ENCODE assay signal across 25 cellular contexts in genomic region chr2:196520610-196521009, GRCh38.
"Had no signal": no experiment of that assay in that cellular context is flagged by ENCODE, and none has a peak within 500 bp of the region (broad histone marks: within the 10 kb centered on the region; RNA-seq: fewer than 3 reads in every experiment).

No MANE protein-coding gene starts in this region.

- H3K36me3 Mint-ChIP-seq: memory B cell; naive B cell; natural killer cell treated with Interleukin-12 subunit alpha and Interleukin-12 subunit beta and Interleukin-15 and Interleukin-18, amount 100 ng/mL, for 72 hours; neural progenitor cell; stimulated activated naive B cell treated with anti-CD40 and anti-IgM and Interleukin-4, amounts not matched to agents 10 μg/mL and 1 μg/mL and 100 μg/mL, for 72 hours had no signal

- H3K4me1 ChIP-seq: colonic mucosa, neural progenitor cell, parathyroid adenoma, right lobe of liver, tibial nerve had no signal

- H3K9me3 ChIP-seq: colonic mucosa, esophagus squamous epithelium, mucosa of descending colon, right lobe of liver, thoracic aorta, tibial nerve, upper lobe of left lung had no signal

- H3K4me1 Mint-ChIP-seq: memory B cell; naive B cell; neural progenitor cell; stimulated activated naive B cell treated with anti-CD40 and anti-IgM and Interleukin-4, amounts not matched to agents 10 μg/mL and 1 μg/mL and 100 μg/mL, for 72 hours had no signal

- H2AFZ ChIP-seq: neural progenitor cell, parathyroid adenoma had no signal

- H3K4me3 ChIP-seq: colonic mucosa, esophagus squamous epithelium, lung, mucosa of descending colon, neural progenitor cell, right lobe of liver, thoracic aorta, tibial nerve, upper lobe of left lung had no signal

- H3K36me3 ChIP-seq: colonic mucosa, esophagus squamous epithelium, neural progenitor cell, right lobe of liver, thoracic aorta, tibial nerve, upper lobe of left lung had no signal

- H3K4me2 ChIP-seq: neural progenitor cell had no signal

- H3K4me3 Mint-ChIP-seq: dendritic cell treated with granulocyte-macrophage colony-stimulating factor and Interleukin-4, amounts not matched to agents 40 ng/mL and 50 ng/mL, for 4 days; memory B cell; naive B cell; natural killer cell treated with Interleukin-12 subunit alpha and Interleukin-12 subunit beta and Interleukin-15 and Interleukin-18, amount 100 ng/mL, for 72 hours; neural progenitor cell; stimulated activated naive B cell treated with anti-CD40 and anti-IgM and Interleukin-4, amounts not matched to agents 10 μg/mL and 1 μg/mL and 100 μg/mL, for 72 hours; stimulated activated naive CD8-positive, alpha-beta T cell treated with anti-CD3 and anti-CD28 coated beads, Interleukin-15, Interleukin-2, amounts not matched to agents 100 ng/mL and 50 ng/mL, for 24 hours had no signal

- H3K27ac Mint-ChIP-seq: dendritic cell treated with granulocyte-macrophage colony-stimulating factor and Interleukin-4, amounts not matched to agents 40 ng/mL and 50 ng/mL, for 4 days; memory B cell; natural killer cell treated with Interleukin-12 subunit alpha and Interleukin-12 subunit beta and Interleukin-15 and Interleukin-18, amount 100 ng/mL, for 72 hours; neural progenitor cell; progenitor cell of endocrine pancreas; stimulated activated naive B cell treated with anti-CD40 and anti-IgM and Interleukin-4, amounts not matched to agents 10 μg/mL and 1 μg/mL and 100 μg/mL, for 72 hours; stimulated activated naive CD8-positive, alpha-beta T cell treated with anti-CD3 and anti-CD28 coated beads, Interleukin-15, Interleukin-2, amounts not matched to agents 100 ng/mL and 50 ng/mL, for 24 hours had no signal

- H3K9ac ChIP-seq: neural progenitor cell, parathyroid adenoma had no signal

- H3K27ac ChIP-seq: colonic mucosa, esophagus squamous epithelium, neural progenitor cell, parathyroid adenoma, right lobe of liver, thoracic aorta, tibial nerve, upper lobe of left lung had no signal

- H3K79me2 ChIP-seq: parathyroid adenoma had no signal

- H3K27me3 ChIP-seq: colonic mucosa, esophagus squamous epithelium, neural progenitor cell, right lobe of liver, tibial nerve, upper lobe of left lung had no signal

- DNase-seq: colonic mucosa; effector memory CD4-positive, alpha-beta T cell; erythroblast; esophagus squamous epithelium; foreskin melanocyte; glutamatergic neuron; hypothalamus; mucosa of descending colon; naive B cell; right lobe of liver; small intestine; stimulated activated CD4-positive, alpha-beta T cell treated with anti-CD3 and anti-CD28 coated beads, Interleukin-15, amount 100 ng/mL, for 24 hours; stimulated activated CD4-positive, alpha-beta T cell treated with anti-CD3 and anti-CD28 coated beads, Interleukin-2, amount 100 ng/mL, for 48 hours; stimulated activated naive B cell treated with anti-CD40 and anti-IgM and Interleukin-4, amounts not matched to agents 10 μg/mL and 1 μg/mL and 100 μg/mL, for 72 hours; upper lobe of left lung had no signal

- H3K9me3 Mint-ChIP-seq: dendritic cell treated with granulocyte-macrophage colony-stimulating factor and Interleukin-4, amounts not matched to agents 40 ng/mL and 50 ng/mL, for 4 days; memory B cell; naive B cell; natural killer cell treated with Interleukin-12 subunit alpha and Interleukin-12 subunit beta and Interleukin-15 and Interleukin-18, amount 100 ng/mL, for 72 hours; neural progenitor cell; stimulated activated naive B cell treated with anti-CD40 and anti-IgM and Interleukin-4, amounts not matched to agents 10 μg/mL and 1 μg/mL and 100 μg/mL, for 72 hours; stimulated activated naive CD8-positive, alpha-beta T cell treated with anti-CD3 and anti-CD28 coated beads, Interleukin-15, Interleukin-2, amounts not matched to agents 100 ng/mL and 50 ng/mL, for 24 hours had no signal

- H3K27me3 Mint-ChIP-seq: progenitor cell of endocrine pancreas had no signal
